20 cellular contexts compared by ENCODE assay signal in the genomic region with DNA sequence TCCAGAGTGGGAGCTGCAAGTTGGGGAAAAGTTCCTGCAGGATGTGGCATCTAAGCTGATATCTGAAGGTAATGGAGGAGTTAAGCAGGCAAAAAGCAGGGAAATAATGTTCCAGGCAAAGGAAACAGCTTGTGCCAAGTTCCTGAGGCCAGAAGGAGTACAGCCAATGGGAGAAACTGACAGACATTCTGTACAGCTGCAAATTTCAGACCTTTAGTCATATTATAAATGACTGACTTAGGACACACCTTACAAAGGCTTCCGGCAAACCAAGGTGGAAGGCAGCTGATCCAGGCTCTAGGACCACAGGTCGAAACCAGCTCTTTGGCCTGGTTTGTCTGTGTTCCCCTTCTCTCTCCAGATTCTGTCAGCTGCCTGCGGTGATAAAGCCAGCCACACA. TPM values are rescaled to one million over a fixed set of nuclear protein-coding genes. Genes with fewer than 3 reads are reported as not detected.
A peak's percentile ranks its signal among the peaks of the same experiment; 100 is the strongest.
DNase-seq lines count a peak whose midpoint lies in the region; ATAC-seq and TF ChIP-seq lines count a peak whose summit lies in the region.
"Had no signal": no experiment of that assay in that cellular context is flagged by ENCODE, and none has a peak within 500 bp of the region (broad histone marks: within the 10 kb centered on the region; RNA-seq: fewer than 3 reads in every experiment).

No MANE protein-coding gene starts in this region.

- intact Hi-C loops in ascending aorta (cut with DNase I) = no loop called here
- intact Hi-C loops in mucosa of descending colon (cut with DNase I, micrococcal nuclease) = no loop called here

- H3K27ac Mint-ChIP-seq in naive thymus-derived CD8-positive, alpha-beta T cell = peak overlapping the region in 1 of 10 donors; percentile 9
- H3K27ac Mint-ChIP-seq: activated naive CD8-positive, alpha-beta T cell treated with anti-CD3 and anti-CD28 coated beads, Interleukin-2, amount 10 ng/mL, durations not matched to agents 7 days and 5 days; naive thymus-derived CD4-positive, alpha-beta T cell had no signal

- peak overlapping the region; percentile 7 to 29 for H3K4me3 ChIP-seq in ascending aorta
- peak overlapping the region in 1 of 4 experiments; percentile 15 for H3K4me3 ChIP-seq in fibroblast of lung (replicated peaks in 1 of 4; ENCODE audit: control extremely low read depth in 1 of 4, insufficient read depth in 1 of 4, low read depth in 3 of 4, low read length in 4 of 4)
- H3K4me3 ChIP-seq in mucosa of descending colon = no peak overlapping the region
- H3K4me3 ChIP-seq in suprapubic skin = peak overlapping the region; percentile 19
- H3K4me3 ChIP-seq: smooth muscle cell had no signal

- 23% methylated on average over 3 of the region's 3 CpGs for WGBS in suprapubic skin

- H3K9me3 Mint-ChIP-seq in naive thymus-derived CD8-positive, alpha-beta T cell = no peaks in the 10 kb centered on the region
- H3K9me3 Mint-ChIP-seq: activated naive CD8-positive, alpha-beta T cell treated with anti-CD3 and anti-CD28 coated beads, Interleukin-2, amount 10 ng/mL, durations not matched to agents 7 days and 5 days had no signal

- H3K27ac ChIP-seq in ascending aorta (peak overlapping the region; percentile 59 to 67), fibroblast of lung (ENCODE audit: insufficient read depth, low read length) (no peak overlapping the region), suprapubic skin (peak overlapping the region; percentile 53)
- H3K27ac ChIP-seq: HL-60 had no signal

- H3K9me3 ChIP-seq in ascending aorta (no peaks in the 10 kb centered on the region), fibroblast of lung (ENCODE audit: control insufficient read depth, insufficient read depth, low read depth, low read length) (no peaks in the 10 kb centered on the region), mucosa of descending colon (no peaks in the 10 kb centered on the region), suprapubic skin (no peaks in the 10 kb centered on the region)

- peak overlapping the region; percentile 42 for H3K4me2 ChIP-seq in fibroblast of lung (ENCODE audit: extremely low read depth, insufficient read depth, low read length)
- H3K4me2 ChIP-seq: smooth muscle cell had no signal

- ATAC-seq in mucosa of descending colon = peak; percentile 65
- ATAC-seq in naive thymus-derived CD8-positive, alpha-beta T cell = no peak
- ATAC-seq: naive thymus-derived CD4-positive, alpha-beta T cell had no signal

- no peaks in the 10 kb centered on the region for H3K4me1 Mint-ChIP-seq in naive thymus-derived CD8-positive, alpha-beta T cell
- H3K4me1 Mint-ChIP-seq: activated naive CD8-positive, alpha-beta T cell treated with anti-CD3 and anti-CD28 coated beads, Interleukin-2, amount 10 ng/mL, durations not matched to agents 7 days and 5 days; naive thymus-derived CD4-positive, alpha-beta T cell had no signal

- H3K9ac ChIP-seq in fibroblast of lung (ENCODE audit: insufficient read depth, low read length) = no peak overlapping the region

- H3K4me1 ChIP-seq in ascending aorta (peaks cover 19 to 45% of the 10 kb centered on the region in 2 donors), fibroblast of lung (ENCODE audit: control insufficient read depth, extremely low read depth, insufficient read depth, low read length) (peaks cover 9% of the 10 kb centered on the region), mucosa of descending colon (ENCODE audit: low read depth) (no peaks in the 10 kb centered on the region), suprapubic skin (peaks cover 79% of the 10 kb centered on the region)

- H2AFZ ChIP-seq in fibroblast of lung (ENCODE audit: low read length) = no peak overlapping the region

- H3K36me3 Mint-ChIP-seq in naive thymus-derived CD8-positive, alpha-beta T cell = peaks cover 0 to 5% (median 0%) of the 10 kb centered on the region in 3 donors
- H3K36me3 Mint-ChIP-seq: activated naive CD8-positive, alpha-beta T cell treated with anti-CD3 and anti-CD28 coated beads, Interleukin-2, amount 10 ng/mL, durations not matched to agents 7 days and 5 days had no signal

- no peak for TF ChIP-seq POLR2A in suprapubic skin (IDR thresholded peaks at IDR 0.05)

- H4K20me1 ChIP-seq in fibroblast of lung (ENCODE audit: control insufficient read depth, extremely low read depth, insufficient read depth, low read length) = no peaks in the 10 kb centered on the region

- DNase-seq in ascending aorta (ENCODE audit: low spot score in 2 of 2) (peak in 1 of 2 donors; percentile 75), fibroblast of lung (ENCODE audit: low read depth in 2 of 2) (peak; percentile 26 to 66), mucosa of descending colon (no peak), suprapubic skin (ENCODE audit: low spot score in 2 of 2) (no peak), NCI-H1694 treated with DMSO at 0.1 percent for 48 hours (lab: John Stamatoyannopoulos, UW) (no peak), 8988T (no peak)
- no peak for DNase-seq in stimulated activated naive CD4-positive, alpha-beta T cell (lab: John Stamatoyannopoulos, UW)
- no peak for DNase-seq in naive thymus-derived CD8-positive, alpha-beta T cell
- DNase-seq: activated CD4-positive, CD25-positive, alpha-beta regulatory T cell treated with anti-CD3 and anti-CD28 coated beads, Interleukin-2, amount 50 U/mL, for 72 hours; activated naive CD8-positive, alpha-beta T cell treated with anti-CD3 and anti-CD28 coated beads, Interleukin-2, amount 10 ng/mL, durations not matched to agents 7 days and 5 days; activated T-cell treated with anti-CD3 and anti-CD28 coated beads for 4 hours; AML-193; DMS153; foreskin fibroblast; H7; naive thymus-derived CD4-positive, alpha-beta T cell; NCI-H1436 treated with DMSO at 0.1 percent for 48 hours; NCI-H510A treated with DMSO at 0.1 percent for 48 hours had no signal

- H3K36me3 ChIP-seq in ascending aorta = peaks cover 4 to 6% of the 10 kb centered on the region in 2 donors
- no peaks in the 10 kb centered on the region for H3K36me3 ChIP-seq in fibroblast of lung (ENCODE audit: control insufficient read depth, insufficient read depth, low read length)
- no peaks in the 10 kb centered on the region for H3K36me3 ChIP-seq in mucosa of descending colon (ENCODE audit: low read depth)
- H3K36me3 ChIP-seq in suprapubic skin = no peaks in the 10 kb centered on the region

- H3K4me3 Mint-ChIP-seq in naive thymus-derived CD8-positive, alpha-beta T cell = no peak overlapping the region
- H3K4me3 Mint-ChIP-seq: activated naive CD8-positive, alpha-beta T cell treated with anti-CD3 and anti-CD28 coated beads, Interleukin-2, amount 10 ng/mL, durations not matched to agents 7 days and 5 days; naive thymus-derived CD4-positive, alpha-beta T cell had no signal

- H3K27me3 ChIP-seq in ascending aorta = no peaks in the 10 kb centered on the region
- no peaks in the 10 kb centered on the region for H3K27me3 ChIP-seq in fibroblast of lung (ENCODE audit: control insufficient read depth, insufficient read depth, low read length)
- H3K27me3 ChIP-seq in suprapubic skin = no peaks in the 10 kb centered on the region

- peaks cover 24 to 34% (median 27%) of the 10 kb centered on the region in 5 donors for H3K27me3 Mint-ChIP-seq in naive thymus-derived CD8-positive, alpha-beta T cell

- no peak for TF ChIP-seq EP300 in suprapubic skin (IDR thresholded peaks at IDR 0.05)

- POLR2A ChIA-PET in naive thymus-derived CD8-positive, alpha-beta T cell (lab: Charles Lee) = no interaction called here

- peaks cover 86% of the 10 kb centered on the region for H3K79me2 ChIP-seq in fibroblast of lung (ENCODE audit: control insufficient read depth, insufficient read depth, low read length)

- TF ChIP-seq CTCF in ascending aorta (IDR thresholded peaks at IDR 0.05) = no peak
- TF ChIP-seq CTCF in fibroblast of lung (conservative IDR thresholded peaks at IDR 0.05 in 1 of 2, IDR thresholded peaks at IDR 0.05 in 1 of 2; ENCODE audit: low read depth in 1 of 2, low read length in 2 of 2) = no peak
- no peak for TF ChIP-seq CTCF in mucosa of descending colon (IDR thresholded peaks at IDR 0.05)
- no peak for TF ChIP-seq CTCF in suprapubic skin (IDR thresholded peaks at IDR 0.05)

RNA-seq across cellular contexts. Expression of a gene that starts 9.3 kb away (rescaled TPM):
- total RNA-seq in ascending aorta = 282 TPM
- total RNA-seq in fibroblast of lung = 13.7 and 14.1 TPM in 2 replicates
- polyA plus RNA-seq in fibroblast of lung = 71.5 and 89.4 TPM in 2 replicates
- 42.5 and 44.5 TPM in 2 replicates for polyA plus RNA-seq in fibroblast of lung (2012)
- polyA minus RNA-seq in fibroblast of lung (ENCODE audit: low replicate concordance) = 124 and 139 TPM in 2 replicates
- total RNA-seq in mucosa of descending colon = 100 to 1,000 TPM in 1 of 3 donors, 10 to 100 TPM in 2; 11.6 to 217 (median 20.7) TPM
- total RNA-seq in suprapubic skin = 10 to 100 TPM; 33.0 to 68.9 (median 52.1) TPM
- total RNA-seq in naive thymus-derived CD8-positive, alpha-beta T cell = under 1 TPM; 0.57 to 0.58 TPM
- under 1 TPM; 0.06 to 0.37 (median 0.10) TPM for polyA plus RNA-seq in naive thymus-derived CD8-positive, alpha-beta T cell

Comparison
In these comparisons a context has a peak if more than half of its experiments do, and no peak if none do; other contexts are left out.
1. DNase-seq: peak in fibroblast of lung (2 of 2); none in mucosa of descending colon (0 of 3), suprapubic skin (0 of 2), NCI-H1694 treated with DMSO at 0.1 percent for 48 hours (single experiment), stimulated activated naive CD4-positive, alpha-beta T cell (0 of 6), 8988T (single experiment) and naive thymus-derived CD8-positive, alpha-beta T cell (0 of 10).